16 cellular contexts compared by ENCODE assay signal in genomic region chr2:172066394-172066863, GRCh38. TPM values are rescaled to one million over a fixed set of nuclear protein-coding genes. Genes with fewer than 3 reads are reported as not detected.
DNase-seq lines count a peak whose midpoint lies in the region; ATAC-seq, FAIRE-seq and TF ChIP-seq lines count a peak whose summit lies in the region.
"Had no signal": no experiment of that assay in that cellular context is flagged by ENCODE, and none has a peak within 500 bp of the region (broad histone marks: within the 10 kb centered on the region; RNA-seq: fewer than 3 reads in every experiment).

No MANE protein-coding gene starts in this region.

- H3K18ac ChIP-seq in mesenchymal stem cell (ENCODE audit: low read depth in 1 of 2, low read length in 2 of 2), result no peak overlapping the region

- TF ChIP-seq CTCF in lower leg skin (IDR thresholded peaks at IDR 0.05), result no peak

- H3K4ac ChIP-seq in mesenchymal stem cell (ENCODE audit: low read depth in 1 of 2, low read length in 2 of 2), result no peak overlapping the region

- H3K23ac ChIP-seq in mesenchymal stem cell (ENCODE audit: low read length in 2 of 2), result no peak overlapping the region

- H4K91ac ChIP-seq in mesenchymal stem cell (ENCODE audit: low read length), result no peak overlapping the region

- H3K4me2 ChIP-seq in mesenchymal stem cell (ENCODE audit: low read length, poor library complexity, severe bottlenecking), result no peak overlapping the region
- H3K4me2 ChIP-seq: PC-9 had no signal

- H3K79me1 ChIP-seq in mesenchymal stem cell (replicated peaks; ENCODE audit: low read length, poor library complexity, severe bottlenecking), result no peaks in the 10 kb centered on the region

- TF ChIP-seq POLR2A in lower leg skin (IDR thresholded peaks at IDR 0.05), result no peak

- H2AK5ac ChIP-seq in mesenchymal stem cell (ENCODE audit: low read length, severe bottlenecking), result no peak overlapping the region

- H3K4me3 ChIP-seq in mesenchymal stem cell (ENCODE audit: insufficient read depth in 1 of 2, low read depth in 1 of 2, low read length in 2 of 2), result no peak overlapping the region
- H3K4me3 ChIP-seq in lower leg skin (ENCODE audit: low read depth, poor library complexity, severe bottlenecking), result no peak overlapping the region
- H3K4me3 ChIP-seq: PC-9 had no signal

- intact Hi-C loops in lower leg skin (cut with DNase I; ENCODE audit: low total_unique reads), result no loop called here

- H2BK120ac ChIP-seq in mesenchymal stem cell (ENCODE audit: low read depth, low read length), result no peak overlapping the region

- DNase-seq in NCI-H2081 (lab: John Stamatoyannopoulos, UW), result peak; percentile 32 to 65
- no peak for DNase-seq in NCI-H2081 treated with DMSO at 0.1 percent for 48 hours (lab: John Stamatoyannopoulos, UW)
- no peak for DNase-seq in GM18507 (ENCODE audit: extremely low spot score, insufficient read length, low read depth)
- peak; percentile 100 for DNase-seq in NCI-H2227 treated with DMSO at 0.1 percent for 48 hours (lab: John Stamatoyannopoulos, UW)
- no peak for DNase-seq in mesenchymal stem cell
- no peak for DNase-seq in DMS53 (lab: John Stamatoyannopoulos, UW)
- DNase-seq in lower leg skin (ENCODE audit: low spot score in 2 of 2), result no peak
- DNase-seq: Caco-2, KG1, NCI-H1105, NCI-H2029 treated with DMSO at 0.1 percent for 48 hours, NCI-H524, PC-9 had no signal

- FAIRE-seq in GM18507 (lab: Jason Lieb, UNC), result peak; percentile 47

- no peak overlapping the region for H3K27ac ChIP-seq in mesenchymal stem cell (ENCODE audit: low read length, poor library complexity, severe bottlenecking)
- H3K27ac ChIP-seq: C4-2B, HL-60, PC-9 had no signal

- no peak overlapping the region for H2BK12ac ChIP-seq in mesenchymal stem cell (ENCODE audit: low read length in 2 of 2)

- H3K4me1 ChIP-seq in mesenchymal stem cell (ENCODE audit: control insufficient read depth, insufficient read depth, low read depth, low read length), result no peaks in the 10 kb centered on the region
- H3K4me1 ChIP-seq: Caco-2 had no signal

- no peak overlapping the region for H3K9ac ChIP-seq in mesenchymal stem cell (ENCODE audit: low read length)

- no peak overlapping the region for H2BK5ac ChIP-seq in mesenchymal stem cell (ENCODE audit: low read depth, low read length, poor library complexity, severe bottlenecking)

- H3K36me3 ChIP-seq in mesenchymal stem cell (ENCODE audit: control insufficient read depth in 1 of 2, insufficient read depth in 2 of 2, low read depth in 1 of 2, low read length in 2 of 2), result no peaks in the 10 kb centered on the region

- peak overlapping the region; percentile 10 for H2AFZ ChIP-seq in mesenchymal stem cell (ENCODE audit: low read depth, low read length)
- H2AFZ ChIP-seq: PC-9 had no signal

- no peaks in the 10 kb centered on the region for H3K27me3 ChIP-seq in mesenchymal stem cell (ENCODE audit: control insufficient read depth in 1 of 2, insufficient read depth in 1 of 2, low read length in 2 of 2)

- H3K9me3 ChIP-seq in mesenchymal stem cell (ENCODE audit: control insufficient read depth, low read length), result no peaks in the 10 kb centered on the region
- H3K9me3 ChIP-seq: Caco-2 had no signal

- peak overlapping the region; percentile 23 for H4K8ac ChIP-seq in mesenchymal stem cell (ENCODE audit: low read length)

- no peak overlapping the region for H2BK15ac ChIP-seq in mesenchymal stem cell (ENCODE audit: low read depth, poor library complexity, severe bottlenecking)

- no peak overlapping the region for H3K14ac ChIP-seq in mesenchymal stem cell (ENCODE audit: low read length in 2 of 2)

- 48% methylated on average over 2 of the region's 3 CpGs for WGBS in mesenchymal stem cell
- WGBS in lower leg skin, 2 donors, result 95 to 96% methylated on average over 3 of the region's 3 CpGs

- no peak for ATAC-seq in HG03432 (IDR thresholded peaks at IDR 0.05; ENCODE audit: unreplicated experiment)

RNA-seq across cellular contexts. Expression of gene DLX1, which starts 18.9 kb away (rescaled TPM):
- polyA plus RNA-seq in mesenchymal stem cell (2013, experiment 1 of 2), result 0.04 TPM
- polyA plus RNA-seq in mesenchymal stem cell (2013, experiment 2 of 2), result 0.08 TPM
- total RNA-seq in lower leg skin, result 1 to 10 TPM in 2 of 4 donors, under 1 TPM in 2; 0.23 to 1.4 (median 0.79) TPM

RNA-seq across cellular contexts. Expression of gene DLX2, which starts 36.3 kb away (rescaled TPM):
- polyA plus RNA-seq in mesenchymal stem cell (2013, experiment 1 of 2), result 0.01 TPM
- 0.01 TPM for polyA plus RNA-seq in mesenchymal stem cell (2013, experiment 2 of 2)
- under 1 TPM in 3 of 4 donors, not detected in 1; 0.17 to 0.42 (median 0.19) TPM for total RNA-seq in lower leg skin

Comparison
In these comparisons a context has a peak if more than half of its experiments do, and no peak if none do; other contexts are left out.
1. DNase-seq: peak in NCI-H2081 (2 of 2) and NCI-H2227 treated with DMSO at 0.1 percent for 48 hours (single experiment); none in NCI-H2081 treated with DMSO at 0.1 percent for 48 hours (single experiment), GM18507 (single experiment), mesenchymal stem cell (single experiment), DMS53 (single experiment) and lower leg skin (0 of 2).